ENCODE assay signal across 17 cellular contexts in genomic region chr2:124264496-124265160, GRCh38.
"Had no signal": no experiment of that assay in that cellular context is flagged by ENCODE, and none has a peak within 500 bp of the region (broad histone marks: within the 10 kb centered on the region; RNA-seq: fewer than 3 reads in every experiment).

No MANE protein-coding gene starts in this region.

- H3K27ac Mint-ChIP-seq: activated CD8-positive, alpha-beta T cell treated with anti-CD3 and anti-CD28 coated beads for 36 hours; activated naive CD8-positive, alpha-beta T cell treated with anti-CD3 and anti-CD28 coated beads, Interleukin-2, amount 10 ng/mL, durations not matched to agents 7 days and 5 days; nephron had no signal

- H3K27me3 Mint-ChIP-seq: activated CD8-positive, alpha-beta T cell treated with anti-CD3 and anti-CD28 coated beads for 36 hours; activated naive CD8-positive, alpha-beta T cell treated with anti-CD3 and anti-CD28 coated beads, Interleukin-2, amount 10 ng/mL, durations not matched to agents 7 days and 5 days had no signal

- H3K4me1 Mint-ChIP-seq: activated naive CD8-positive, alpha-beta T cell treated with anti-CD3 and anti-CD28 coated beads, Interleukin-2, amount 10 ng/mL, durations not matched to agents 7 days and 5 days had no signal

- ATAC-seq: activated CD8-positive, alpha-beta T cell treated with anti-CD3 and anti-CD28 coated beads for 36 hours; left cardiac atrium had no signal

- DNase-seq: activated CD4-positive, alpha-beta T cell treated with anti-CD3 and anti-CD28 coated beads for 4 hours; activated CD8-positive, alpha-beta memory T cell treated with anti-CD3 and anti-CD28 coated beads, Interleukin-2, amount 50 U/mL, for 48 hours; activated CD8-positive, alpha-beta T cell treated with anti-CD3 and anti-CD28 coated beads for 36 hours; activated naive CD8-positive, alpha-beta T cell treated with anti-CD3 and anti-CD28 coated beads, Interleukin-2, amount 10 ng/mL, durations not matched to agents 7 days and 5 days; aorta; central memory CD4-positive, alpha-beta T cell; cortex of kidney; effector CD8-positive, alpha-beta T cell; hypothalamus; left cardiac atrium; midbrain; sigmoid colon; T-helper 1 cell; thyroid gland; WERI-Rb-1 had no signal

- H3K9me3 Mint-ChIP-seq: nephron had no signal

- H3K36me3 Mint-ChIP-seq: activated naive CD8-positive, alpha-beta T cell treated with anti-CD3 and anti-CD28 coated beads, Interleukin-2, amount 10 ng/mL, durations not matched to agents 7 days and 5 days had no signal

- H3K4me3 Mint-ChIP-seq: activated CD8-positive, alpha-beta T cell treated with anti-CD3 and anti-CD28 coated beads for 36 hours; activated naive CD8-positive, alpha-beta T cell treated with anti-CD3 and anti-CD28 coated beads, Interleukin-2, amount 10 ng/mL, durations not matched to agents 7 days and 5 days; nephron had no signal

- H3K4me3 ChIP-seq: lung, sigmoid colon, thyroid gland had no signal
